ENCODE assay signal across 8 cellular contexts in the genomic region with DNA sequence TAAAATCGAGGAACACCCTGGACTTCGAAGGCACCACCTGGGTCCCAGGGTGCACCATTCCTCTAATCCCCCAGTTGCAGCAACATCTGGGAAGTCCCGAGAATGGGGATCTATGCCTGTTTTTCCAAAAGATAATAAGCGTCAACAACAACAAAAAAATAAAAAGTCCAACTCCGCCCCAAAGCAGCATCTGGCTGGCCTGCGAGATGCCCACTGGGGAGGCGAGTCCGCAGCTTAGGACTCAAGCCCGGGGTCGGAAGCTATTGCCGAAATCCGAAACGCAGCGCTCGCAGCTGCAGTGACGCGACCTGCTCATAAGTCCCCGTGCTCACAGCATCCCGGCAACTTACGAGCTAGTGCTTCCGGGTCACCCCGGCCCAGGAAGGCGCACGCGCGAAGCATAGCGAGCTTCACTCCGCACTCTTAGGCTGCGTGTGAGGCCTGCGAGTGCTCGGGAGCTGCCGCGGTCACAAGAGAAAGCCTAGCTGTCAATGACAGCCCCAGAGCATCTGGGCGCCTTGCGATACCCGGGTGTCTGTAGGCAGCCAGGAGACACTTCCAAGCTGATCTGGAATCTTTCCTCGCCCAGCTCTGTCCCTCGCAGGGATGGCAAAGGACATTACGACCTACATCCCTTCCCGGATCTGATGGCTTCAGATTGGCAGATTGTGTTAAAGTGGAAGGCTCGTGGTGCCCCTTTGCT. TPM values are rescaled to one million over a fixed set of nuclear protein-coding genes. Genes with fewer than 3 reads are reported as not detected.
A peak's percentile ranks its signal among the peaks of the same experiment; 100 is the strongest.
DNase-seq lines count a peak whose midpoint lies in the region; ATAC-seq, FAIRE-seq and TF ChIP-seq lines count a peak whose summit lies in the region.

No MANE protein-coding gene starts in this region.

- intact Hi-C loops in pancreas (cut with DNase I) (no loop called here), tibial artery (cut with DNase I; ENCODE audit: low total_unique reads) (loop anchor here (10.0 kb wide), 1 partner anchor 62 kb away; no protein-coding TSS in a partner anchor)

- no peaks in the 10 kb centered on the region; the same call in 1 of the 2 replicates for H3K79me2 ChIP-seq in SU-DHL-6 (ENCODE audit: insufficient read depth, low read length)

- no peaks in the 10 kb centered on the region for H3K27me3 ChIP-seq in SU-DHL-6 (ENCODE audit: low read length)
- no peaks in the 10 kb centered on the region for H3K27me3 ChIP-seq in cardiac muscle cell
- no peaks in the 10 kb centered on the region for H3K27me3 ChIP-seq in pancreas
- H3K27me3 ChIP-seq in tibial artery, result no peaks in the 10 kb centered on the region

- peak overlapping the region; percentile 96 for H3K4me2 ChIP-seq in SU-DHL-6 (ENCODE audit: low read depth, low read length, poor library complexity, severe bottlenecking)

- H3K4me3 ChIP-seq in GM12865 (ENCODE audit: low read depth, low read length) (peak overlapping the region; percentile 69), SU-DHL-6 (ENCODE audit: insufficient read depth, low read length, poor library complexity, severe bottlenecking) (peak overlapping the region; percentile 95), cardiac muscle cell (peak overlapping the region; percentile 44), pancreas (peak overlapping the region; percentile 34 to 57 (median 37)), tibial artery (peak overlapping the region; percentile 57 to 65)

- 1% methylated on average over 41 of the region's 41 CpGs for WGBS in pancreas, 2 donors

- peaks cover 21% of the 10 kb centered on the region for H3F3A ChIP-seq in SU-DHL-6 (ENCODE audit: insufficient read depth)

- peak; percentile 72 for FAIRE-seq in pancreas (lab: Jason Lieb, UNC)

- H3K4me1 ChIP-seq in cardiac muscle cell (ENCODE audit: low read depth), result no peaks in the 10 kb centered on the region
- peaks cover 0 to 4% (median 0%) of the 10 kb centered on the region in 3 donors for H3K4me1 ChIP-seq in pancreas
- peaks cover 0 to 13% (median 4%) of the 10 kb centered on the region in 4 donors for H3K4me1 ChIP-seq in tibial artery

- peak; percentile 99 for DNase-seq in GM12865 (ENCODE audit: low read depth)
- peak; percentile 95 to 98 (median 95) for DNase-seq in NCI-H1417 (lab: John Stamatoyannopoulos, UW)
- peak; percentile 92 for DNase-seq in activated naive CD8-positive, alpha-beta T cell treated with anti-CD3 and anti-CD28 coated beads, Interleukin-2, amount 50 U/mL, for 24 hours
- DNase-seq in cardiac muscle cell (ENCODE audit: low read depth in 1 of 2, low spot score in 1 of 2), result peak; percentile 98
- peak; percentile 92 to 98 (median 94) for DNase-seq in pancreas
- DNase-seq in tibial artery, result peak; percentile 95 to 98

- peak overlapping the region; percentile 66 for H2AFZ ChIP-seq in SU-DHL-6 (ENCODE audit: low read depth, low read length, severe bottlenecking)

- H3K4me1 Mint-ChIP-seq in activated naive CD8-positive, alpha-beta T cell treated with anti-CD3 and anti-CD28 coated beads, Interleukin-2, amount 50 U/mL, for 24 hours, result peaks cover 9% of the 10 kb centered on the region

- TF ChIP-seq CTCF in GM12865 (IDR thresholded peaks at IDR 0.05; ENCODE audit: insufficient read depth, low read depth, low read length, missing control alignments) (no peak), SU-DHL-6 (IDR thresholded peaks at IDR 0.05; ENCODE audit: insufficient read depth, low read length, poor library complexity, severe bottlenecking) (no peak), cardiac muscle cell (IDR thresholded peaks at IDR 0.05; ENCODE audit: low read depth, low read length) (no peak), pancreas (IDR thresholded peaks at IDR 0.05) (no peak), tibial artery (IDR thresholded peaks at IDR 0.05) (no peak)

- H3K9me3 Mint-ChIP-seq in activated naive CD8-positive, alpha-beta T cell treated with anti-CD3 and anti-CD28 coated beads, Interleukin-2, amount 50 U/mL, for 24 hours, result no peaks in the 10 kb centered on the region

- ATAC-seq in HG02759 (IDR thresholded peaks at IDR 0.05; ENCODE audit: unreplicated experiment), result peak; percentile 100
- peak; percentile 100 for ATAC-seq in activated naive CD8-positive, alpha-beta T cell treated with anti-CD3 and anti-CD28 coated beads, Interleukin-2, amount 50 U/mL, for 24 hours
- peak; percentile 100 for ATAC-seq in pancreas

- H3K27ac ChIP-seq in SU-DHL-6 (ENCODE audit: low read depth, low read length) (peak overlapping the region; percentile 70), cardiac muscle cell (peak overlapping the region; percentile 94), pancreas (peak overlapping the region; percentile 67 to 94 (median 85)), tibial artery (peak overlapping the region; percentile 84 to 90)

- H3K9me2 ChIP-seq in SU-DHL-6 (replicated peaks; ENCODE audit: insufficient read depth, low read length), result no peaks in the 10 kb centered on the region

- H3K4me3 Mint-ChIP-seq in activated naive CD8-positive, alpha-beta T cell treated with anti-CD3 and anti-CD28 coated beads, Interleukin-2, amount 50 U/mL, for 24 hours, result peak overlapping the region; percentile 87

- H4K20me1 ChIP-seq in SU-DHL-6 (ENCODE audit: low read depth, low read length), result no peaks in the 10 kb centered on the region

- H3K27me3 Mint-ChIP-seq in activated naive CD8-positive, alpha-beta T cell treated with anti-CD3 and anti-CD28 coated beads, Interleukin-2, amount 50 U/mL, for 24 hours, result no peaks in the 10 kb centered on the region

- H3K36me3 Mint-ChIP-seq in activated naive CD8-positive, alpha-beta T cell treated with anti-CD3 and anti-CD28 coated beads, Interleukin-2, amount 50 U/mL, for 24 hours (ENCODE audit: low read depth), result peaks cover 8% of the 10 kb centered on the region

- H3K9ac ChIP-seq in SU-DHL-6 (ENCODE audit: low read length), result peak overlapping the region; percentile 85

- peak overlapping the region; percentile 94 for H3K27ac Mint-ChIP-seq in activated naive CD8-positive, alpha-beta T cell treated with anti-CD3 and anti-CD28 coated beads, Interleukin-2, amount 50 U/mL, for 24 hours

- H3K36me3 ChIP-seq in SU-DHL-6 (ENCODE audit: low read length) (no peaks in the 10 kb centered on the region), cardiac muscle cell (no peaks in the 10 kb centered on the region), pancreas (peaks cover 0 to 5% (median 2%) of the 10 kb centered on the region in 3 donors), tibial artery (peaks cover 10 to 20% (median 16%) of the 10 kb centered on the region in 3 donors)

- H3K9me3 ChIP-seq in SU-DHL-6 (ENCODE audit: insufficient read depth, low read length) (no peaks in the 10 kb centered on the region), cardiac muscle cell (ENCODE audit: low read depth) (no peaks in the 10 kb centered on the region), pancreas (no peaks in the 10 kb centered on the region), tibial artery (no peaks in the 10 kb centered on the region)

RNA-seq across cellular contexts. Expression of gene LTN1, which starts 9.9 kb away (rescaled TPM):
- total RNA-seq in cardiac muscle cell, result 11.4 and 16.9 TPM in 2 replicates
- polyA plus RNA-seq in cardiac muscle cell, result 10.7 and 14.1 TPM in 2 replicates
- 10 to 100 TPM in 5 of 6 donors, 1 to 10 TPM in 1; 9.3 to 16.1 (median 13.8) TPM for total RNA-seq in pancreas
- polyA plus RNA-seq in pancreas, result 1 to 10 TPM; 4.4 to 8.5 TPM

RNA-seq across cellular contexts. Expression of gene RWDD2B, which starts 16.6 kb away (rescaled TPM):
- total RNA-seq in cardiac muscle cell, result 7.1 and 7.7 TPM in 2 replicates
- polyA plus RNA-seq in cardiac muscle cell, result 9.3 and 12.4 TPM in 2 replicates
- total RNA-seq in pancreas, result 10 to 100 TPM in 5 of 6 donors, 1 to 10 TPM in 1; 8.7 to 15.9 (median 11.5) TPM
- polyA plus RNA-seq in pancreas, result 10 to 100 TPM in 1 of 2 donors, 1 to 10 TPM in 1; 8.2 to 10.9 TPM

RNA-seq across cellular contexts. Expression of gene USP16, which starts 21.9 kb away (rescaled TPM):
- total RNA-seq in cardiac muscle cell (10.7 and 11.5 TPM in 2 replicates), pancreas (10 to 100 TPM; 17.6 to 27.3 (median 20.1) TPM)
- polyA plus RNA-seq in cardiac muscle cell (21.6 and 28.1 TPM in 2 replicates), pancreas (10 to 100 TPM; 13.8 to 25.6 TPM)

Comparison
In these comparisons a context has a peak if more than half of its experiments do, and no peak if none do; other contexts are left out.
1. Peak in every context shown above with its lines: DNase-seq, ATAC-seq, H3K4me3 ChIP-seq and H3K27ac ChIP-seq.
2. H3K4me3 ChIP-seq: peak in every context shown above with its lines; median percentile 95 in SU-DHL-6; 69 in GM12865; 61 in tibial artery; 44 in cardiac muscle cell; 37 in pancreas.